In the genomic region with DNA sequence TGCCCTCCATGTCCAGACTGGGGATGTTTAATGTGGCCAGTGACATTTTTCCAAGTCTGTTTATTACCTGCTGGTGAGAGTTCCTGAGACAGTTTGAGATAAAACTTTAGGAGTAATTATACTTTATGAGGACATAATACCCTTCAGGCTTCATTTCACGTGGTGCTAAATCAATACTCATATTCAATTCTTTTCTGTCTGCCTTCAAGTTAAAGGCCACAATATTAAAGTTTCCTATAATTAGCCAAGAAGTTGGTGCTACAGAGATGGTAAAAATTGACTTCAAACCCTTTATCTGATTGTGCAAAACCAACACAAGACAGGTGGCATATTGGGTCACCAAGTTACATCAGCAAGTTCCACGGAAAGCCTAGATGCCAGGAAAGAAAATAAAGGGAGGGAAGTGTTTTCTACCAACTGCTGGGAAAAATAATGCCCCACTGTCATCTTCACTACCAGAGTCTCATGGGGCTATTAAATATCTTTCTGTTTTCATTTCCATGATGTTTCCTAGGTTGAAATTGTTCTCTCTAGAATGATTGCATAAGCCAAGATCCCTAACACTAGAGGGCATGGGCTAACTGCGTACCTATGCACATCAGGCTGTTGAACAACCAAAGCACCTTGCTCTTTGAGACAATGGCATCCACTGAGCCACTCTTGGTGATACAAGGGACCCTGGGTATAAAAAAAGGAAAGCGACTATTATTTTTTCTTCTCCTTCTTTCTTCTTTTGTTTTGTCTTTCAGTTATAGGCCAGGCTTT, we compare ENCODE assay signal across 18 cellular contexts.
DNase-seq lines count a peak whose midpoint lies in the region; ATAC-seq, FAIRE-seq and TF ChIP-seq lines count a peak whose summit lies in the region.
"Had no signal": no experiment of that assay in that cellular context is flagged by ENCODE, and none has a peak within 500 bp of the region (broad histone marks: within the 10 kb centered on the region; RNA-seq: fewer than 3 reads in every experiment).

No MANE protein-coding gene starts in this region.

- H4K5ac ChIP-seq in H1 (ENCODE audit: insufficient read length, low read depth, low read length) = no peak overlapping the region

- FAIRE-seq in H1 (lab: Jason Lieb, UNC) = no peak
- FAIRE-seq: A204.1, H54 had no signal

- H3K27me3 ChIP-seq in H1 (replicated peaks in 1 of 4; ENCODE audit: control insufficient read depth in 3 of 4, extremely low read depth in 1 of 4, insufficient read depth in 3 of 4, low read length in 3 of 4) (no peaks in the 10 kb centered on the region), neutrophil (no peaks in the 10 kb centered on the region)
- H3K27me3 ChIP-seq: ascending aorta, right lobe of liver, upper lobe of left lung had no signal

- no peaks in the 10 kb centered on the region; the same call in 1 of the 2 replicates for H3K23me2 ChIP-seq in H1 (ENCODE audit: low read depth, low read length)

- H2BK12ac ChIP-seq in H1 (ENCODE audit: low read depth, low read length) = no peak overlapping the region

- H3K18ac ChIP-seq in H1 (ENCODE audit: extremely low read depth, low read length) = no peak overlapping the region

- H2AFZ ChIP-seq in H1 (ENCODE audit: low read length) = no peak overlapping the region

- no peak overlapping the region for H2AK5ac ChIP-seq in H1 (ENCODE audit: low read depth, low read length)

- peak; percentile 44 to 58 for TF ChIP-seq RAD21 in H1 (IDR thresholded peaks at IDR 0.05 in 1 of 2, conservative IDR thresholded peaks at IDR 0.05 in 1 of 2; ENCODE audit: low read depth in 2 of 2, low read length in 2 of 2)

- no peak overlapping the region for H4K91ac ChIP-seq in H1 (replicated peaks; ENCODE audit: insufficient read length, low read length)

- no peak overlapping the region for H2BK20ac ChIP-seq in H1 (ENCODE audit: low read length)

- H2BK120ac ChIP-seq in H1 (replicated peaks; ENCODE audit: low read depth, low read length) = no peak overlapping the region

- H3K23ac ChIP-seq in H1 (ENCODE audit: insufficient read length) = no peak overlapping the region

- TF ChIP-seq CTCF in H1 (IDR thresholded peaks at IDR 0.05; ENCODE audit: control extremely low read depth in 1 of 3, insufficient read depth in 1 of 3, low read depth in 1 of 3, low read length in 3 of 3) (peak in 2 of 3 experiments; percentile 22 to 31; a peak in 2 of 4 replicates), neutrophil (IDR thresholded peaks at IDR 0.05) (no peak)

- ATAC-seq in GM19035 (IDR thresholded peaks at IDR 0.05; ENCODE audit: unreplicated experiment) = no peak
- no peak for ATAC-seq in GM19023 (IDR thresholded peaks at IDR 0.05; ENCODE audit: unreplicated experiment)
- ATAC-seq: activated naive CD4-positive, alpha-beta T cell treated with anti-CD3 and anti-CD28 coated beads, Interleukin-2, amount 50 U/mL, for 72 hours; right lobe of liver had no signal

- H4K20me1 ChIP-seq in H1 (replicated peaks in 1 of 2; ENCODE audit: control insufficient read depth in 1 of 2, insufficient read depth in 2 of 2, low read length in 2 of 2) = no peaks in the 10 kb centered on the region

- no peak overlapping the region for H2BK5ac ChIP-seq in H1 (ENCODE audit: low read depth, low read length)

- no peak overlapping the region for H3K9ac ChIP-seq in H1 (replicated peaks in 1 of 4; ENCODE audit: extremely low read depth in 1 of 4, low read depth in 3 of 4, low read length in 3 of 4)

- H4K8ac ChIP-seq in H1 (ENCODE audit: extremely low read depth, insufficient read depth, low read length) = no peak overlapping the region

- H3K27ac ChIP-seq in H1 (ENCODE audit: low read depth, low read length) (no peak overlapping the region), neutrophil (peak overlapping the region; percentile 41)
- H3K27ac ChIP-seq: ascending aorta, right lobe of liver, SK-N-MC, upper lobe of left lung had no signal

- H3K14ac ChIP-seq in H1 (ENCODE audit: insufficient read length) = no peak overlapping the region

- H3K4me1 ChIP-seq in H1 (replicated peaks in 1 of 4; ENCODE audit: control insufficient read depth in 3 of 4, insufficient read depth in 4 of 4, low read length in 3 of 4) (peaks cover 0 to 4% (median 0%) of the 10 kb centered on the region in 4 experiments; a peak in 1 of 7 replicates), neutrophil (ENCODE audit: control insufficient read depth in 1 of 2, insufficient read depth in 1 of 2, low read depth in 1 of 2, low read length in 1 of 2) (peaks cover 7 to 9% of the 10 kb centered on the region in 2 experiments)
- H3K4me1 ChIP-seq: ascending aorta, right lobe of liver, upper lobe of left lung had no signal

- 80% methylated on average over 4 of the region's 4 CpGs; no CpG with 5 or more reads in 1 of the 2 experiments for WGBS in H1 (ENCODE audit: extremely low coverage in 1 of 2, insufficient coverage in 1 of 2, insufficient read length in 1 of 2, insufficient replicate concordance in 2 of 2, low coverage in 1 of 2, low lambda C conversion rate in 2 of 2, missing lambda C conversion rate in 1 of 2), 2 experiments

- CTCF ChIA-PET in H1 (lab: Charles Lee; ENCODE audit: partially characterized antibody) = interaction anchor here (2.5 kb wide), 1 partner anchor 69 kb away, joined by 12 read pairs; the partner anchor contains the start of gene INSYN2B

- no peak for TF ChIP-seq EP300 in H1 (IDR thresholded peaks at IDR 0.05; ENCODE audit: borderline replicate concordance in 1 of 2, low read depth in 2 of 2, low read length in 2 of 2)

- TF ChIP-seq POLR2A in H1 (IDR thresholded peaks at IDR 0.05; ENCODE audit: control extremely low read depth in 1 of 2, low read depth in 2 of 2, low read length in 2 of 2) = no peak

- H3K36me3 ChIP-seq in H1 (ENCODE audit: control insufficient read depth in 2 of 4, insufficient read depth in 4 of 4, low read length in 3 of 4) = no peaks in the 10 kb centered on the region
- peaks cover 8% of the 10 kb centered on the region for H3K36me3 ChIP-seq in neutrophil
- H3K36me3 ChIP-seq: ascending aorta, right lobe of liver, upper lobe of left lung had no signal

- no peak overlapping the region for H3K56ac ChIP-seq in H1 (replicated peaks; ENCODE audit: insufficient read length, low read depth, low read length)

- no peak overlapping the region for H2BK15ac ChIP-seq in H1 (ENCODE audit: low read length)

- no peaks in the 10 kb centered on the region for H3K9me3 ChIP-seq in H1 (ENCODE audit: insufficient read depth in 2 of 2, low read depth in 1 of 2, low read length in 1 of 2)
- H3K9me3 ChIP-seq in neutrophil = no peaks in the 10 kb centered on the region
- H3K9me3 ChIP-seq: ascending aorta, right lobe of liver, upper lobe of left lung had no signal

- H3K79me2 ChIP-seq in H1 (ENCODE audit: control insufficient read depth in 1 of 2, insufficient read depth in 2 of 2, low read length in 2 of 2) = no peaks in the 10 kb centered on the region

- H3K79me1 ChIP-seq in H1 (ENCODE audit: low read depth, low read length) = no peaks in the 10 kb centered on the region

- no peak overlapping the region for H3K4ac ChIP-seq in H1 (replicated peaks; ENCODE audit: insufficient read length, low read depth, low read length)

- H3K4me2 ChIP-seq in H1 (ENCODE audit: insufficient read depth in 1 of 2, low read depth in 2 of 2, low read length in 2 of 2) = no peak overlapping the region

- POLR2A ChIA-PET in H1 (lab: Charles Lee; ENCODE audit: partially characterized antibody) = no interaction called here

- H3K4me3 ChIP-seq in H1 (ENCODE audit: extremely low read depth in 1 of 4, insufficient read depth in 2 of 4, low read depth in 3 of 4, low read length in 4 of 4) (no peak overlapping the region), neutrophil (ENCODE audit: low read depth in 1 of 2, low read length in 1 of 2) (no peak overlapping the region)
- H3K4me3 ChIP-seq: ascending aorta, right lobe of liver, SK-N-MC, upper lobe of left lung had no signal

- peak; percentile 16 for DNase-seq in NCI-H345 (lab: John Stamatoyannopoulos, UW)
- no peak for DNase-seq in NCI-H345 treated with DMSO at 0.1 percent for 48 hours (lab: John Stamatoyannopoulos, UW; ENCODE audit: unreplicated experiment)
- peak; percentile 87 for DNase-seq in NCI-H69 (lab: John Stamatoyannopoulos, UW)
- DNase-seq in H1 (ENCODE audit: low read depth in 1 of 2, low spot score in 2 of 2) = no peak
- DNase-seq in LoVo (ENCODE audit: low spot score) = no peak
- DNase-seq: effector CD8-positive, alpha-beta T cell; midbrain; NCI-H1436 treated with DMSO at 0.1 percent for 48 hours; right lobe of liver; upper lobe of left lung had no signal

TF ChIP-seq in H1, 55 proteins besides CTCF, POLR2A, EP300 and RAD21:
- TF ChIP-seq CEBPB (IDR thresholded peaks at IDR 0.05; ENCODE audit: low read depth, low read length) = 0 out of 2 replicates have a peak, but pooled peaks have one; percentile 7
- TF ChIP-seq PHF8 (conservative IDR thresholded peaks at IDR 0.05; ENCODE audit: low read depth, low read length) = no peak

Comparison
In these comparisons a context has a peak if more than half of its experiments do, and no peak if none do; other contexts are left out.
1. DNase-seq: peak in NCI-H345 (single experiment) and NCI-H69 (single experiment); none in NCI-H345 treated with DMSO at 0.1 percent for 48 hours (single experiment), H1 (0 of 2) and LoVo (single experiment).